Comparison of ENCODE assay signal across 8 cellular contexts in genomic region chr10:5684971-5685763, GRCh38. TPM values are rescaled to one million over a fixed set of nuclear protein-coding genes. Genes with fewer than 3 reads are reported as not detected.
DNase-seq lines count a peak whose midpoint lies in the region; ATAC-seq and TF ChIP-seq lines count a peak whose summit lies in the region.

No MANE protein-coding gene starts in this region.

- H3K27me3 ChIP-seq in Caco-2 (replicated peaks; ENCODE audit: control insufficient read depth, insufficient read depth, low read length) (no peaks in the 10 kb centered on the region), adipocyte (replicated peaks; ENCODE audit: control insufficient read depth, insufficient read depth, low read length) (no peaks in the 10 kb centered on the region), right atrium auricular region (no peaks in the 10 kb centered on the region), vagina (no peaks in the 10 kb centered on the region)

- H3K27ac Mint-ChIP-seq in Caco-2 (ENCODE audit: unreplicated experiment): peak overlapping the region; percentile 96

- no peaks in the 10 kb centered on the region; the same call in 1 of the 2 replicates for H3K36me3 ChIP-seq in Caco-2 (ENCODE audit: control insufficient read depth, insufficient read depth, low read length)
- no peaks in the 10 kb centered on the region for H3K36me3 ChIP-seq in adipocyte (ENCODE audit: control insufficient read depth, insufficient read depth, low read length, severe bottlenecking)
- no peaks in the 10 kb centered on the region for H3K36me3 ChIP-seq in right atrium auricular region
- H3K36me3 ChIP-seq in vagina: no peaks in the 10 kb centered on the region

- H3K9me3 ChIP-seq in Caco-2 (no peaks in the 10 kb centered on the region), adipocyte (ENCODE audit: control insufficient read depth, low read length) (no peaks in the 10 kb centered on the region), right atrium auricular region (no peaks in the 10 kb centered on the region), vagina (no peaks in the 10 kb centered on the region)

- peak; percentile 84 to 87 for DNase-seq in Caco-2
- DNase-seq in SW 1271 (lab: John Stamatoyannopoulos, UW): peak; percentile 16 to 68
- peak; percentile 89 for DNase-seq in adipocyte (ENCODE audit: low read depth)
- DNase-seq in right atrium auricular region (ENCODE audit: low spot score): peak; percentile 75
- DNase-seq in putamen (ENCODE audit: low spot score): peak; percentile 69
- no peak for DNase-seq in vagina (ENCODE audit: extremely low spot score in 2 of 2)

- peaks cover 12% of the 10 kb centered on the region for H3K4me1 Mint-ChIP-seq in Caco-2 (ENCODE audit: low read depth, unreplicated experiment)

- H3K4me3 Mint-ChIP-seq in Caco-2 (ENCODE audit: unreplicated experiment): peak overlapping the region; percentile 86

- peaks cover 31% of the 10 kb centered on the region for H3K36me3 Mint-ChIP-seq in Caco-2 (ENCODE audit: insufficient read depth, unreplicated experiment)

- H3K27ac ChIP-seq in right atrium auricular region (peak overlapping the region; percentile 93 to 95), vagina (peak overlapping the region; percentile 86)

- TF ChIP-seq POLR2A in vagina (IDR thresholded peaks at IDR 0.05): no peak

- no peaks in the 10 kb centered on the region for H3K27me3 Mint-ChIP-seq in Caco-2 (ENCODE audit: insufficient read depth, unreplicated experiment)

- peak overlapping the region; percentile 97 for H3K4me3 ChIP-seq in Caco-2 (ENCODE audit: low read depth, low read length)
- peak overlapping the region; percentile 97 for H3K4me3 ChIP-seq in adipocyte (ENCODE audit: low read length)
- H3K4me3 ChIP-seq in right atrium auricular region: peak overlapping the region; percentile 84 to 96
- H3K4me3 ChIP-seq in vagina: peak overlapping the region; percentile 85 to 90

- peak; percentile 44 for ATAC-seq in GM19438 (IDR thresholded peaks at IDR 0.05; ENCODE audit: low read depth, unreplicated experiment)
- peak; percentile 51 for ATAC-seq in HG03571 (IDR thresholded peaks at IDR 0.05; ENCODE audit: unreplicated experiment)

- H3K4me1 ChIP-seq in Caco-2 (peaks cover 12% of the 10 kb centered on the region), adipocyte (ENCODE audit: control insufficient read depth, insufficient read depth, low read length) (peaks cover 18% of the 10 kb centered on the region), right atrium auricular region (peaks cover 0 to 16% of the 10 kb centered on the region in 2 donors), vagina (peaks cover 24% of the 10 kb centered on the region)

- POLR2A ChIA-PET in Caco-2 (lab: Charles Lee): interaction anchor here (0.5 to 1.3 kb wide), 8 partner anchors 8 to 1228 kb away, joined by 3 to 8 read pairs (median 4); partner anchors contain the start of genes FBH1 and GDI2

- TF ChIP-seq CTCF in Caco-2 (IDR thresholded peaks at IDR 0.05; ENCODE audit: insufficient read depth in 1 of 2, low read depth in 1 of 2, low read length in 1 of 2, severe bottlenecking in 1 of 2, unreplicated experiment in 1 of 2) (peak; percentile 39 to 72), right atrium auricular region (IDR thresholded peaks at IDR 0.05) (peak; percentile 27 to 67), vagina (IDR thresholded peaks at IDR 0.05) (no peak)

- H3K9me3 Mint-ChIP-seq in Caco-2 (ENCODE audit: unreplicated experiment): no peaks in the 10 kb centered on the region

- CTCF ChIA-PET in Caco-2 (lab: Charles Lee): interaction anchor here (0.6 to 2.3 kb wide), 3 partner anchors 30 to 55 kb away, joined by 4 to 10 read pairs (median 7); no protein-coding TSS in a partner anchor

- intact Hi-C loops in Caco-2 (cut with micrococcal nuclease; ENCODE audit: unreplicated experiment) (loop anchor here (1.0 to 5.0 kb wide), 7 partner anchors 18 to 238 kb away; partner anchors contain the start of genes ASB13, FBH1 and GDI2), vagina (cut with DNase I) (loop anchor here (10.0 kb wide), 1 partner anchor 130 kb away; the partner anchor contains the start of gene GDI2)

- BruUV-seq in Caco-2 (replicated peaks; lab: Mats Ljungman, UMichigan): no TSS peak

- H3K9ac ChIP-seq in adipocyte (ENCODE audit: low read length): peak overlapping the region; percentile 96

RNA-seq across cellular contexts. Expression of gene TASOR2, which starts 0.5 kb away (rescaled TPM):
- 102 and 108 TPM in 2 replicates for total RNA-seq in Caco-2 (2022)
- 10 to 100 TPM; 41.7 to 47.3 TPM for total RNA-seq in right atrium auricular region
- total RNA-seq in vagina: 51.6 TPM

RNA-seq across cellular contexts. Expression of gene ASB13, which starts 18.8 kb away (rescaled TPM):
- total RNA-seq in Caco-2 (2022) (37.0 and 44.8 TPM in 2 replicates), right atrium auricular region (10 to 100 TPM; 10.5 to 14.3 TPM), vagina (17.4 TPM)

Comparison
In these comparisons a context has a peak if more than half of its experiments do, and no peak if none do; other contexts are left out.
1. DNase-seq: peak in Caco-2 (2 of 2), SW 1271 (2 of 2), adipocyte (single experiment), right atrium auricular region (single experiment) and putamen (single experiment); none in vagina (0 of 2).
2. CTCF ChIP-seq: peak in Caco-2 (2 of 2) and right atrium auricular region (2 of 2); none in vagina (0 of 3).
3. Peak in every context shown above with its lines, with median percentiles within 50 percentile points of each other: H3K4me3 ChIP-seq.